Comparison of ENCODE assay signal across 19 cellular contexts in genomic region chr16:670485-671352, GRCh38. TPM values are rescaled to one million over a fixed set of nuclear protein-coding genes. Genes with fewer than 3 reads are reported as not detected.
A peak's percentile ranks its signal among the peaks of the same experiment; 100 is the strongest.
DNase-seq lines count a peak whose midpoint lies in the region; ATAC-seq and TF ChIP-seq lines count a peak whose summit lies in the region.
"Had no signal": no experiment of that assay in that cellular context is flagged by ENCODE, and none has a peak within 500 bp of the region (broad histone marks: within the 10 kb centered on the region; RNA-seq: fewer than 3 reads in every experiment).

No MANE protein-coding gene starts in this region.

- no peak for TF ChIP-seq CTCF in natural killer cell (IDR thresholded peaks at IDR 0.05)

- H3K27me3 Mint-ChIP-seq in natural killer cell (ENCODE audit: low read depth in 2 of 2) = no peaks in the 10 kb centered on the region
- H3K27me3 Mint-ChIP-seq in natural killer cell treated with Interleukin-12 subunit alpha and Interleukin-12 subunit beta and Interleukin-15 and Interleukin-18, amount 100 ng/mL, for 72 hours = no peaks in the 10 kb centered on the region
- peaks cover 7% of the 10 kb centered on the region for H3K27me3 Mint-ChIP-seq in activated T-helper 1 cell treated with anti-CD3 and anti-CD28 coated beads, Interleukin-12 subunit alpha, Interleukin-12 subunit beta, Interleukin-2, Interleukin-4 antibody, amounts not matched to agents 30 ng/mL and 10 ng/mL and 1 ng/mL, durations not matched to agents 14 hours and 24 hours and 36 hours (ENCODE audit: insufficient read depth)
- H3K27me3 Mint-ChIP-seq: central memory CD8-positive, alpha-beta T cell had no signal

- intact Hi-C loops in natural killer cell (cut with micrococcal nuclease) = no loop called here
- intact Hi-C loops in activated T-helper 1 cell treated with anti-CD3 and anti-CD28 coated beads, Interleukin-12 subunit alpha, Interleukin-12 subunit beta, Interleukin-2, Interleukin-4 antibody, amounts not matched to agents 30 ng/mL and 10 ng/mL and 1 ng/mL, durations not matched to agents 14 hours and 24 hours and 36 hours (cut with micrococcal nuclease) = no loop called here

- H2BK12ac ChIP-seq in neuronal stem cell (ENCODE audit: low read length) = no peak overlapping the region

- no peak overlapping the region for H4K91ac ChIP-seq in neuronal stem cell (ENCODE audit: low read depth, low read length, poor library complexity)

- peaks cover 0 to 12% of the 10 kb centered on the region in 2 donors for H3K4me1 Mint-ChIP-seq in natural killer cell
- H3K4me1 Mint-ChIP-seq in natural killer cell treated with Interleukin-12 subunit alpha and Interleukin-12 subunit beta and Interleukin-15 and Interleukin-18, amount 100 ng/mL, for 72 hours (ENCODE audit: low read depth in 2 of 2) = peaks cover 0 to 9% of the 10 kb centered on the region in 2 donors
- peaks cover 4% of the 10 kb centered on the region for H3K4me1 Mint-ChIP-seq in activated T-helper 1 cell treated with anti-CD3 and anti-CD28 coated beads, Interleukin-12 subunit alpha, Interleukin-12 subunit beta, Interleukin-2, Interleukin-4 antibody, amounts not matched to agents 30 ng/mL and 10 ng/mL and 1 ng/mL, durations not matched to agents 14 hours and 24 hours and 36 hours (ENCODE audit: low read depth)

- no peak overlapping the region for H2AFZ ChIP-seq in neuronal stem cell (ENCODE audit: low read length)

- H3K27me3 ChIP-seq in neuronal stem cell (ENCODE audit: control insufficient read depth in 3 of 3, insufficient read depth in 3 of 3, low read depth in 1 of 3, low read length in 3 of 3) = peaks cover 0 to 9% (median 0%) of the 10 kb centered on the region in 3 experiments
- H3K27me3 ChIP-seq: tibial nerve had no signal

- no CpG with 5 or more reads among the region's 52 CpGs for WGBS in neuronal stem cell (ENCODE audit: extremely low coverage in 2 of 2, insufficient read length in 2 of 2, insufficient replicate concordance in 1 of 2), 2 donors

- DNase-seq in natural killer cell = no peak
- no peak for DNase-seq in natural killer cell treated with Interleukin-12 subunit alpha and Interleukin-12 subunit beta and Interleukin-15 and Interleukin-18, amount 100 ng/mL, for 72 hours (ENCODE audit: low spot score)
- no peak for DNase-seq in activated T-helper 1 cell treated with anti-CD3 and anti-CD28 coated beads, Interleukin-12 subunit alpha, Interleukin-12 subunit beta, Interleukin-2, Interleukin-4 antibody, amounts not matched to agents 30 ng/mL and 10 ng/mL and 1 ng/mL, durations not matched to agents 14 hours and 24 hours and 36 hours (ENCODE audit: low spot score)
- no peak for DNase-seq in neuronal stem cell (ENCODE audit: low spot score)
- no peak for DNase-seq in amygdala (lab: John Stamatoyannopoulos, UW)
- DNase-seq: activated CD4-positive, CD25-positive, alpha-beta regulatory T cell; activated CD8-positive, alpha-beta memory T cell treated with anti-CD3 and anti-CD28 coated beads for 24 hours; activated gamma-delta T cell; COR-L47; EL; foreskin melanocyte; kidney glomerular epithelial cell; NCI-H187; stimulated activated CD4-positive, alpha-beta T cell treated with anti-CD3 and anti-CD28 coated beads, Interleukin-2, amount 100 ng/mL, for 24 hours; stimulated activated naive CD4-positive, alpha-beta T cell treated with Interleukin-2 at 50 U/mL for 16 hours had no signal

- H3K4me3 ChIP-seq in neuronal stem cell (ENCODE audit: low read length in 2 of 2) = peak overlapping the region in 1 of 2 donors; percentile 3
- H3K4me3 ChIP-seq: tibial nerve had no signal

- no peaks in the 10 kb centered on the region for H3K9me3 ChIP-seq in neuronal stem cell (replicated peaks in 1 of 2; ENCODE audit: control insufficient read depth in 2 of 2, insufficient read depth in 1 of 2, low read depth in 1 of 2, low read length in 2 of 2)
- H3K9me3 ChIP-seq: tibial nerve had no signal

- no peak overlapping the region for H2BK15ac ChIP-seq in neuronal stem cell (ENCODE audit: low read length)

- no peak overlapping the region for H3K14ac ChIP-seq in neuronal stem cell (ENCODE audit: low read length)

- H3K27ac Mint-ChIP-seq in natural killer cell = no peak overlapping the region
- H3K27ac Mint-ChIP-seq in natural killer cell treated with Interleukin-12 subunit alpha and Interleukin-12 subunit beta and Interleukin-15 and Interleukin-18, amount 100 ng/mL, for 72 hours = no peak overlapping the region
- no peak overlapping the region for H3K27ac Mint-ChIP-seq in activated T-helper 1 cell treated with anti-CD3 and anti-CD28 coated beads, Interleukin-12 subunit alpha, Interleukin-12 subunit beta, Interleukin-2, Interleukin-4 antibody, amounts not matched to agents 30 ng/mL and 10 ng/mL and 1 ng/mL, durations not matched to agents 14 hours and 24 hours and 36 hours
- H3K27ac Mint-ChIP-seq: progenitor cell of endocrine pancreas had no signal

- H3K9me3 Mint-ChIP-seq in natural killer cell = no peaks in the 10 kb centered on the region
- H3K9me3 Mint-ChIP-seq in natural killer cell treated with Interleukin-12 subunit alpha and Interleukin-12 subunit beta and Interleukin-15 and Interleukin-18, amount 100 ng/mL, for 72 hours = no peaks in the 10 kb centered on the region
- no peaks in the 10 kb centered on the region for H3K9me3 Mint-ChIP-seq in activated T-helper 1 cell treated with anti-CD3 and anti-CD28 coated beads, Interleukin-12 subunit alpha, Interleukin-12 subunit beta, Interleukin-2, Interleukin-4 antibody, amounts not matched to agents 30 ng/mL and 10 ng/mL and 1 ng/mL, durations not matched to agents 14 hours and 24 hours and 36 hours
- H3K9me3 Mint-ChIP-seq: central memory CD8-positive, alpha-beta T cell had no signal

- no peak for ATAC-seq in natural killer cell
- ATAC-seq in natural killer cell treated with Interleukin-12 subunit alpha and Interleukin-12 subunit beta and Interleukin-15 and Interleukin-18, amount 100 ng/mL, for 72 hours = no peak
- ATAC-seq in HG03442 (IDR thresholded peaks at IDR 0.05; ENCODE audit: unreplicated experiment) = no peak

- peaks cover 2 to 13% of the 10 kb centered on the region in 2 donors for H3K4me1 ChIP-seq in neuronal stem cell (ENCODE audit: control insufficient read depth in 2 of 2, insufficient read depth in 1 of 2, low read depth in 1 of 2, low read length in 2 of 2)

- no peak overlapping the region for H3K27ac ChIP-seq in neuronal stem cell (replicated peaks; ENCODE audit: low read length)
- H3K27ac ChIP-seq: tibial nerve had no signal

- H3K36me3 ChIP-seq in neuronal stem cell (replicated peaks in 1 of 2; ENCODE audit: control insufficient read depth in 2 of 2, insufficient read depth in 2 of 2, low read length in 2 of 2) = peaks cover 37 to 57% of the 10 kb centered on the region in 2 donors

- H4K8ac ChIP-seq in neuronal stem cell (ENCODE audit: low read depth, low read length) = no peak overlapping the region

- peak overlapping the region; percentile 4 for H3K9ac ChIP-seq in neuronal stem cell (ENCODE audit: low read depth, low read length, poor library complexity)

- H3K4me2 ChIP-seq in neuronal stem cell (ENCODE audit: insufficient read depth, low read length, poor library complexity, severe bottlenecking) = no peak overlapping the region

- H3K18ac ChIP-seq in neuronal stem cell (ENCODE audit: low read length) = no peak overlapping the region

- peaks cover 31% of the 10 kb centered on the region for H3K79me1 ChIP-seq in neuronal stem cell (ENCODE audit: low read depth, low read length)

- H2BK5ac ChIP-seq in neuronal stem cell (ENCODE audit: low read length) = no peak overlapping the region

- H2BK120ac ChIP-seq in neuronal stem cell (ENCODE audit: low read depth, low read length) = no peak overlapping the region

- no peak overlapping the region for H2AK5ac ChIP-seq in neuronal stem cell (ENCODE audit: low read depth, low read length)

- H3K36me3 Mint-ChIP-seq in natural killer cell = no peaks in the 10 kb centered on the region
- no peaks in the 10 kb centered on the region for H3K36me3 Mint-ChIP-seq in natural killer cell treated with Interleukin-12 subunit alpha and Interleukin-12 subunit beta and Interleukin-15 and Interleukin-18, amount 100 ng/mL, for 72 hours
- H3K36me3 Mint-ChIP-seq in activated T-helper 1 cell treated with anti-CD3 and anti-CD28 coated beads, Interleukin-12 subunit alpha, Interleukin-12 subunit beta, Interleukin-2, Interleukin-4 antibody, amounts not matched to agents 30 ng/mL and 10 ng/mL and 1 ng/mL, durations not matched to agents 14 hours and 24 hours and 36 hours (ENCODE audit: low read depth) = peaks cover 11% of the 10 kb centered on the region

- H3K23ac ChIP-seq in neuronal stem cell (ENCODE audit: low read depth, low read length, poor library complexity) = no peak overlapping the region

- peak overlapping the region; percentile 60 for H3K4me3 Mint-ChIP-seq in natural killer cell
- H3K4me3 Mint-ChIP-seq in natural killer cell treated with Interleukin-12 subunit alpha and Interleukin-12 subunit beta and Interleukin-15 and Interleukin-18, amount 100 ng/mL, for 72 hours = no peak overlapping the region
- H3K4me3 Mint-ChIP-seq in activated T-helper 1 cell treated with anti-CD3 and anti-CD28 coated beads, Interleukin-12 subunit alpha, Interleukin-12 subunit beta, Interleukin-2, Interleukin-4 antibody, amounts not matched to agents 30 ng/mL and 10 ng/mL and 1 ng/mL, durations not matched to agents 14 hours and 24 hours and 36 hours = peak overlapping the region; percentile 85

- H3K4ac ChIP-seq in neuronal stem cell (ENCODE audit: low read length) = no peak overlapping the region

RNA-seq across cellular contexts. Expression of gene RHOT2, which starts 2.8 kb away (rescaled TPM):
- total RNA-seq in natural killer cell = 100 to 1,000 TPM; 205 to 216 (median 211) TPM
- total RNA-seq in natural killer cell treated with Interleukin-12 subunit alpha and Interleukin-12 subunit beta and Interleukin-15 and Interleukin-18, amount 100 ng/mL, for 72 hours = 100 to 1,000 TPM; 171 to 259 TPM
- 165 and 177 TPM in 2 replicates for total RNA-seq in activated T-helper 1 cell treated with anti-CD3 and anti-CD28 coated beads, Interleukin-12 subunit alpha, Interleukin-12 subunit beta, Interleukin-2, Interleukin-4 antibody, amounts not matched to agents 30 ng/mL and 10 ng/mL and 1 ng/mL, durations not matched to agents 14 hours and 24 hours and 36 hours
- 68.0 TPM for polyA plus RNA-seq in neuronal stem cell (2013, experiment 1 of 2)
- 63.4 TPM for polyA plus RNA-seq in neuronal stem cell (2013, experiment 2 of 2)

RNA-seq across cellular contexts. Expression of gene RHBDL1, which starts 4.8 kb away (rescaled TPM):
- 1 to 10 TPM; 2.9 to 4.2 (median 4.2) TPM for total RNA-seq in natural killer cell
- 1 to 10 TPM; 1.0 to 1.5 TPM for total RNA-seq in natural killer cell treated with Interleukin-12 subunit alpha and Interleukin-12 subunit beta and Interleukin-15 and Interleukin-18, amount 100 ng/mL, for 72 hours
- 0.71 and 1.1 TPM in 2 replicates for total RNA-seq in activated T-helper 1 cell treated with anti-CD3 and anti-CD28 coated beads, Interleukin-12 subunit alpha, Interleukin-12 subunit beta, Interleukin-2, Interleukin-4 antibody, amounts not matched to agents 30 ng/mL and 10 ng/mL and 1 ng/mL, durations not matched to agents 14 hours and 24 hours and 36 hours
- polyA plus RNA-seq in neuronal stem cell (2013, experiment 1 of 2) = 2.2 TPM
- polyA plus RNA-seq in neuronal stem cell (2013, experiment 2 of 2) = 1.8 TPM

RNA-seq across cellular contexts. Expression of gene STUB1, which starts 9.5 kb away (rescaled TPM):
- 10 to 100 TPM; 89.5 to 95.4 (median 93.5) TPM for total RNA-seq in natural killer cell
- 100 to 1,000 TPM in 1 of 2 donors, 10 to 100 TPM in 1; 95.0 to 172 TPM for total RNA-seq in natural killer cell treated with Interleukin-12 subunit alpha and Interleukin-12 subunit beta and Interleukin-15 and Interleukin-18, amount 100 ng/mL, for 72 hours
- total RNA-seq in activated T-helper 1 cell treated with anti-CD3 and anti-CD28 coated beads, Interleukin-12 subunit alpha, Interleukin-12 subunit beta, Interleukin-2, Interleukin-4 antibody, amounts not matched to agents 30 ng/mL and 10 ng/mL and 1 ng/mL, durations not matched to agents 14 hours and 24 hours and 36 hours = 94.0 and 95.4 TPM in 2 replicates
- polyA plus RNA-seq in neuronal stem cell (2013, experiment 1 of 2) = 68.3 TPM
- 66.0 TPM for polyA plus RNA-seq in neuronal stem cell (2013, experiment 2 of 2)

RNA-seq across cellular contexts. Expression of gene JMJD8, which starts 13.4 kb away (rescaled TPM):
- 10 to 100 TPM; 29.5 to 32.6 (median 31.5) TPM for total RNA-seq in natural killer cell
- total RNA-seq in natural killer cell treated with Interleukin-12 subunit alpha and Interleukin-12 subunit beta and Interleukin-15 and Interleukin-18, amount 100 ng/mL, for 72 hours = 10 to 100 TPM; 31.2 to 53.4 TPM
- 63.4 and 71.4 TPM in 2 replicates for total RNA-seq in activated T-helper 1 cell treated with anti-CD3 and anti-CD28 coated beads, Interleukin-12 subunit alpha, Interleukin-12 subunit beta, Interleukin-2, Interleukin-4 antibody, amounts not matched to agents 30 ng/mL and 10 ng/mL and 1 ng/mL, durations not matched to agents 14 hours and 24 hours and 36 hours
- polyA plus RNA-seq in neuronal stem cell (2013, experiment 1 of 2) = 34.8 TPM
- 33.9 TPM for polyA plus RNA-seq in neuronal stem cell (2013, experiment 2 of 2)

RNA-seq across cellular contexts. Expression of gene WDR24, which starts 19.5 kb away (rescaled TPM):
- total RNA-seq in natural killer cell = 10 to 100 TPM in 2 of 3 donors, 1 to 10 TPM in 1; 8.8 to 14.1 (median 10.2) TPM
- 10 to 100 TPM; 15.7 to 25.0 TPM for total RNA-seq in natural killer cell treated with Interleukin-12 subunit alpha and Interleukin-12 subunit beta and Interleukin-15 and Interleukin-18, amount 100 ng/mL, for 72 hours
- total RNA-seq in activated T-helper 1 cell treated with anti-CD3 and anti-CD28 coated beads, Interleukin-12 subunit alpha, Interleukin-12 subunit beta, Interleukin-2, Interleukin-4 antibody, amounts not matched to agents 30 ng/mL and 10 ng/mL and 1 ng/mL, durations not matched to agents 14 hours and 24 hours and 36 hours = 21.6 and 22.1 TPM in 2 replicates
- polyA plus RNA-seq in neuronal stem cell (2013, experiment 1 of 2) = 8.4 TPM
- 8.3 TPM for polyA plus RNA-seq in neuronal stem cell (2013, experiment 2 of 2)
